Comparison of ENCODE assay signal across 29 cellular contexts in genomic region chr5:111691508-111691907, GRCh38.
"Had no signal": no experiment of that assay in that cellular context is flagged by ENCODE, and none has a peak within 500 bp of the region (broad histone marks: within the 10 kb centered on the region; RNA-seq: fewer than 3 reads in every experiment).

No MANE protein-coding gene starts in this region.

- H3K4me3 Mint-ChIP-seq: dendritic cell treated with granulocyte-macrophage colony-stimulating factor and Interleukin-4, amounts not matched to agents 40 ng/mL and 50 ng/mL, for 4 days; endodermal cell; naive thymus-derived CD4-positive, alpha-beta T cell; nephron; neural progenitor cell; stimulated activated naive B cell treated with anti-CD40 and anti-IgM and Interleukin-4, amounts not matched to agents 10 μg/mL and 1 μg/mL and 100 μg/mL, for 72 hours; type B pancreatic cell had no signal

- H3K9me3 ChIP-seq: colonic mucosa, gastroesophageal sphincter, heart left ventricle, left lung, prostate gland, right atrium auricular region, sigmoid colon, testis, tibial artery had no signal

- H3K4me2 ChIP-seq: hepatocyte, neural progenitor cell had no signal

- H3K4me1 ChIP-seq: colonic mucosa, foreskin keratinocyte, left lung, neural progenitor cell, parathyroid adenoma, prostate gland, right atrium auricular region, sigmoid colon, testis, tibial artery had no signal

- DNase-seq: colonic mucosa; effector CD8-positive, alpha-beta T cell; endodermal cell; foreskin keratinocyte; heart left ventricle; left cardiac atrium; left lung; mesendoderm; midbrain; naive thymus-derived CD4-positive, alpha-beta T cell; sigmoid colon; stimulated activated CD4-positive, alpha-beta T cell treated with anti-CD3 and anti-CD28 coated beads, Interleukin-2, amount 100 ng/mL, for 24 hours; stimulated activated CD4-positive, alpha-beta T cell treated with anti-CD3 and anti-CD28 coated beads, Interleukin-4, amount 100 ng/mL, for 24 hours; stimulated activated naive B cell treated with anti-CD40 and anti-IgM and Interleukin-4, amounts not matched to agents 10 μg/mL and 1 μg/mL and 100 μg/mL, for 72 hours; substantia nigra; testis had no signal

- H3K36me3 ChIP-seq: colonic mucosa, gastroesophageal sphincter, heart left ventricle, left lung, neural progenitor cell, prostate gland, right atrium auricular region, sigmoid colon, tibial artery had no signal

- H2AFZ ChIP-seq: hepatocyte, neural progenitor cell, parathyroid adenoma had no signal

- H3K36me3 Mint-ChIP-seq: naive thymus-derived CD4-positive, alpha-beta T cell; neural progenitor cell; stimulated activated naive B cell treated with anti-CD40 and anti-IgM and Interleukin-4, amounts not matched to agents 10 μg/mL and 1 μg/mL and 100 μg/mL, for 72 hours had no signal

- H3K79me2 ChIP-seq: hepatocyte, parathyroid adenoma had no signal

- FAIRE-seq: islet of Langerhans had no signal

- H3K27ac Mint-ChIP-seq: dendritic cell treated with granulocyte-macrophage colony-stimulating factor and Interleukin-4, amounts not matched to agents 40 ng/mL and 50 ng/mL, for 4 days; endodermal cell; naive thymus-derived CD4-positive, alpha-beta T cell; nephron; neural progenitor cell; stimulated activated naive B cell treated with anti-CD40 and anti-IgM and Interleukin-4, amounts not matched to agents 10 μg/mL and 1 μg/mL and 100 μg/mL, for 72 hours; type B pancreatic cell had no signal

- H3K9ac ChIP-seq: neural progenitor cell, parathyroid adenoma had no signal

- H3K27me3 Mint-ChIP-seq: dendritic cell treated with granulocyte-macrophage colony-stimulating factor and Interleukin-4, amounts not matched to agents 40 ng/mL and 50 ng/mL, for 4 days had no signal

- H3K27ac ChIP-seq: colonic mucosa, epithelial cell of prostate, foreskin keratinocyte, gastroesophageal sphincter, heart left ventricle, hepatocyte, left lung, neural progenitor cell, parathyroid adenoma, prostate gland, right atrium auricular region, sigmoid colon, testis, tibial artery had no signal

- H3K9me3 Mint-ChIP-seq: dendritic cell treated with granulocyte-macrophage colony-stimulating factor and Interleukin-4, amounts not matched to agents 40 ng/mL and 50 ng/mL, for 4 days; endodermal cell; naive thymus-derived CD4-positive, alpha-beta T cell; nephron; neural progenitor cell; stimulated activated naive B cell treated with anti-CD40 and anti-IgM and Interleukin-4, amounts not matched to agents 10 μg/mL and 1 μg/mL and 100 μg/mL, for 72 hours had no signal

- H3K4me1 Mint-ChIP-seq: naive thymus-derived CD4-positive, alpha-beta T cell; stimulated activated naive B cell treated with anti-CD40 and anti-IgM and Interleukin-4, amounts not matched to agents 10 μg/mL and 1 μg/mL and 100 μg/mL, for 72 hours had no signal

- H3K27me3 ChIP-seq: colonic mucosa, foreskin keratinocyte, gastroesophageal sphincter, heart left ventricle, hepatocyte, left lung, neural progenitor cell, right atrium auricular region, sigmoid colon, testis, tibial artery had no signal

- H3K4me3 ChIP-seq: colonic mucosa, gastroesophageal sphincter, heart left ventricle, hepatocyte, left lung, neural progenitor cell, prostate gland, right atrium auricular region, sigmoid colon, testis, tibial artery had no signal

- ATAC-seq: esophagus mucosa; foreskin keratinocyte; gastroesophageal sphincter; heart left ventricle; left cardiac atrium; left lung; naive thymus-derived CD4-positive, alpha-beta T cell; stimulated activated naive B cell treated with anti-CD40 and anti-IgM and Interleukin-4, amounts not matched to agents 10 μg/mL and 1 μg/mL and 100 μg/mL, for 72 hours had no signal
